ENCODE assay signal across 1 cellular context in genomic region chr7:128454808-128455555, GRCh38.
TF ChIP-seq lines count a peak whose summit lies in the region.

No MANE protein-coding gene starts in this region.

TF ChIP-seq in endothelial cell of umbilical vein, 7 proteins besides CTCF, POLR2A, EP300 and RAD21:
- TF ChIP-seq MYC (IDR thresholded peaks at IDR 0.05; ENCODE audit: low read depth, low read length): no peak
- TF ChIP-seq POLR2AphosphoS5 (IDR thresholded peaks at IDR 0.05; ENCODE audit: insufficient read depth, low read depth, low read length): no peak
- TF ChIP-seq MAX (IDR thresholded peaks at IDR 0.05; ENCODE audit: insufficient read depth, insufficient read length): no peak
- no peak for TF ChIP-seq EZH2 (IDR thresholded peaks at IDR 0.05; ENCODE audit: borderline replicate concordance, low read depth, low read length, severe bottlenecking)
- TF ChIP-seq FOS (IDR thresholded peaks at IDR 0.05; ENCODE audit: borderline replicate concordance, insufficient read depth, low read length): no peak
- TF ChIP-seq GATA2 (IDR thresholded peaks at IDR 0.05; ENCODE audit: insufficient read depth, insufficient read length, low read depth, low read length): no peak
- TF ChIP-seq JUN (IDR thresholded peaks at IDR 0.05; ENCODE audit: borderline replicate concordance, insufficient read depth, insufficient read length, low read depth): no peak
